In the genomic region with DNA sequence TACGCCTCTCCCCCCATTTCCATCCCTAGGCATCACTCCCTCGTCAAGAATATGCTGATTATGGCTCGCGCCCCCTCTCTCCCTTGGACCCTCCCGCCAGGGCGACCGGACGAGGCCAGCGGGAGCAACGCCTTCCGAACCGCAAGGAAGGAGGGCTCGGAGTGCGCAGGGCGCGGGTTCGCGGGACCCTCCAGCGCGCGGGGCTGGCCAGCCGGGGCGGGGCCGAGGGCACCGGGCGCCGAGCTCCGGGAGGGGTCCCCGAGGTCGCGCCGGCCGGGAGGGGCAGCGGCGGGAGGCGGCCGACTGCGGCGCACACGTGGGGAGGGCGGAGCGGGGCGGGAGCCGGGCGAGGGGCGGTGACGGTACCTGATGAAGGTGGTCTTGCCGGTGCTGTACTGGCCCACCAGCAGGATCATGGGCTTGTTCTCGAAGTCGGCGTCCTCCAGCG, we compare ENCODE assay signal across 8 cellular contexts. TPM values are rescaled to one million over a fixed set of nuclear protein-coding genes. Genes with fewer than 3 reads are reported as not detected.
DNase-seq lines count a peak whose midpoint lies in the region; ATAC-seq and TF ChIP-seq lines count a peak whose summit lies in the region.

No MANE protein-coding gene starts in this region.

- H3K9ac ChIP-seq in OCI-LY1 (ENCODE audit: low read length) (peak overlapping the region; percentile 66), endocrine pancreas (ENCODE audit: control insufficient read depth, insufficient read depth, low read length) (peak overlapping the region; percentile 15)

- H3K4me3 ChIP-seq in HAP-1 (peak overlapping the region; percentile 60), OCI-LY1 (ENCODE audit: low read depth, low read length, poor library complexity, severe bottlenecking) (peak overlapping the region; percentile 75), endocrine pancreas (ENCODE audit: control insufficient read depth, insufficient read depth, low read length) (peak overlapping the region; percentile 78)
- peak overlapping the region; percentile 87 for H3K4me3 ChIP-seq in naive thymus-derived CD4-positive, alpha-beta T cell (ENCODE audit: low read length)

- H4K20me1 ChIP-seq in OCI-LY1 (ENCODE audit: insufficient read depth, low read length), result no peaks in the 10 kb centered on the region

- no peak for ATAC-seq in naive thymus-derived CD4-positive, alpha-beta T cell

- H3K27me3 Mint-ChIP-seq in naive thymus-derived CD4-positive, alpha-beta T cell, result peaks cover 0 to 15% (median 7%) of the 10 kb centered on the region in 5 donors

- peaks cover 15% of the 10 kb centered on the region for H3K27me3 ChIP-seq in HAP-1 (ENCODE audit: low read depth)
- H3K27me3 ChIP-seq in OCI-LY1 (ENCODE audit: insufficient read depth, low read length), result 0 out of 2 replicates have a peak, but pooled peaks cover 4% of the 10 kb centered on the region
- peaks cover 2% of the 10 kb centered on the region for H3K27me3 ChIP-seq in endocrine pancreas (ENCODE audit: control insufficient read depth, insufficient read depth, low read length)
- H3K27me3 ChIP-seq in naive thymus-derived CD4-positive, alpha-beta T cell (ENCODE audit: control insufficient read depth in 2 of 2, insufficient read depth in 2 of 2, low read length in 2 of 2), result no peaks in the 10 kb centered on the region

- H3K4me3 Mint-ChIP-seq in naive thymus-derived CD4-positive, alpha-beta T cell, result peak overlapping the region; percentile 85 to 97 (median 94)

- H2AFZ ChIP-seq in OCI-LY1 (ENCODE audit: low read length), result no peak overlapping the region

- H3K27ac ChIP-seq in OCI-LY1 (ENCODE audit: low read depth, low read length, poor library complexity, severe bottlenecking), result peak overlapping the region; percentile 30
- H3K27ac ChIP-seq in naive thymus-derived CD4-positive, alpha-beta T cell (ENCODE audit: low read depth, low read length), result peak overlapping the region; percentile 83

- no peaks in the 10 kb centered on the region for H3K9me2 ChIP-seq in OCI-LY1 (ENCODE audit: low read depth, low read length)

- in situ Hi-C loops in HAP-1 (cut with MboI; ENCODE audit: low sequenced_read_pairs), result no loop called here

- H3K79me2 ChIP-seq in OCI-LY1 (ENCODE audit: insufficient read depth, low read length), result no peaks in the 10 kb centered on the region

- POLR2A ChIA-PET in naive thymus-derived CD4-positive, alpha-beta T cell (lab: Charles Lee), result interaction anchor here (0.6 to 6.7 kb wide), 11 partner anchors 12 to 1810 kb away, joined by 3 to 76 read pairs (median 4); a partner anchor contains a TSS

- peak overlapping the region; percentile 77 for H3K4me2 ChIP-seq in OCI-LY1 (ENCODE audit: low read length)

- peaks cover 5% of the 10 kb centered on the region for H3K4me1 ChIP-seq in HAP-1
- peaks cover 36% of the 10 kb centered on the region for H3K4me1 ChIP-seq in OCI-LY1 (ENCODE audit: insufficient read depth, low read length, severe bottlenecking)
- H3K4me1 ChIP-seq in endocrine pancreas (ENCODE audit: control insufficient read depth, insufficient read depth, low read length), result peaks cover 7% of the 10 kb centered on the region
- H3K4me1 ChIP-seq in naive thymus-derived CD4-positive, alpha-beta T cell (ENCODE audit: control insufficient read depth in 2 of 2, insufficient read depth in 2 of 2, low read length in 2 of 2), result peaks cover 19 to 23% of the 10 kb centered on the region in 2 donors

- peaks cover 0 to under 1% (median 0%) of the 10 kb centered on the region in 5 donors for H3K36me3 Mint-ChIP-seq in naive thymus-derived CD4-positive, alpha-beta T cell

- DNase-seq in DMS53 (lab: John Stamatoyannopoulos, UW), result peak; percentile 64
- no peak for DNase-seq in DMS53 treated with DMSO at 0.1 percent for 48 hours (lab: John Stamatoyannopoulos, UW; ENCODE audit: unreplicated experiment)
- DNase-seq in HAP-1 (ENCODE audit: low spot score in 2 of 2), result peak in 1 of 2 experiments; percentile 50
- DNase-seq in naive thymus-derived CD4-positive, alpha-beta T cell, result peak in 2 of 9 donors; percentile 35 to 66
- no peak for DNase-seq in DMS153 treated with DMSO at 0.1 percent for 48 hours (lab: John Stamatoyannopoulos, UW; ENCODE audit: unreplicated experiment)
- no peak for DNase-seq in activated effector memory CD4-positive, alpha-beta T cell treated with anti-CD3 and anti-CD28 coated beads, Interleukin-2, amount 50 U/mL, for 16 hours

- H3K9me3 ChIP-seq in HAP-1 (no peaks in the 10 kb centered on the region), OCI-LY1 (ENCODE audit: low read length) (no peaks in the 10 kb centered on the region), endocrine pancreas (ENCODE audit: control insufficient read depth, low read length) (no peaks in the 10 kb centered on the region)
- H3K9me3 ChIP-seq in naive thymus-derived CD4-positive, alpha-beta T cell (ENCODE audit: control insufficient read depth in 2 of 3, low read length in 3 of 3), result no peaks in the 10 kb centered on the region

- H3F3A ChIP-seq in OCI-LY1 (ENCODE audit: insufficient read depth, low read length), result no peaks in the 10 kb centered on the region

- no peak for TF ChIP-seq CTCF in OCI-LY1 (IDR thresholded peaks at IDR 0.05; ENCODE audit: low read length)

- H3K36me3 ChIP-seq in HAP-1 (replicated peaks) (no peaks in the 10 kb centered on the region), OCI-LY1 (ENCODE audit: insufficient read depth, low read length) (no peaks in the 10 kb centered on the region), endocrine pancreas (ENCODE audit: control insufficient read depth, insufficient read depth, low read length) (no peaks in the 10 kb centered on the region)
- no peaks in the 10 kb centered on the region for H3K36me3 ChIP-seq in naive thymus-derived CD4-positive, alpha-beta T cell (ENCODE audit: control insufficient read depth in 2 of 3, insufficient read depth in 3 of 3, low read length in 3 of 3)

- H3K4me1 Mint-ChIP-seq in naive thymus-derived CD4-positive, alpha-beta T cell, result peaks cover 35 to 58% (median 51%) of the 10 kb centered on the region in 7 donors

- H3K9me3 Mint-ChIP-seq in naive thymus-derived CD4-positive, alpha-beta T cell, result peaks cover 0 to 4% (median 0%) of the 10 kb centered on the region in 11 donors

- intact Hi-C loops in naive thymus-derived CD4-positive, alpha-beta T cell (cut with micrococcal nuclease), result loop anchor here (1.0 to 10.0 kb wide), 12 partner anchors 15 to 1215 kb away; a partner anchor contains a TSS

- CTCF ChIA-PET in naive thymus-derived CD4-positive, alpha-beta T cell (lab: Charles Lee), result interaction anchor here (1.1 to 1.2 kb wide), 2 partner anchors 35 to 198 kb away, joined by 4 read pairs; a partner anchor contains a TSS

- peak overlapping the region; percentile 77 to 97 (median 95) for H3K27ac Mint-ChIP-seq in naive thymus-derived CD4-positive, alpha-beta T cell

RNA-seq across cellular contexts. Expression of a gene that starts 0.4 kb away (rescaled TPM):
- total RNA-seq in naive thymus-derived CD4-positive, alpha-beta T cell, result 10 to 100 TPM; 10.4 to 48.3 (median 23.7) TPM
- 1 to 10 TPM; 5.6 to 8.9 TPM for polyA plus RNA-seq in naive thymus-derived CD4-positive, alpha-beta T cell

RNA-seq across cellular contexts. Expression of a gene that starts 48.9 kb away (rescaled TPM):
- not detected for total RNA-seq in naive thymus-derived CD4-positive, alpha-beta T cell
- not detected for polyA plus RNA-seq in naive thymus-derived CD4-positive, alpha-beta T cell
